8 cellular contexts compared by ENCODE assay signal in the genomic region with DNA sequence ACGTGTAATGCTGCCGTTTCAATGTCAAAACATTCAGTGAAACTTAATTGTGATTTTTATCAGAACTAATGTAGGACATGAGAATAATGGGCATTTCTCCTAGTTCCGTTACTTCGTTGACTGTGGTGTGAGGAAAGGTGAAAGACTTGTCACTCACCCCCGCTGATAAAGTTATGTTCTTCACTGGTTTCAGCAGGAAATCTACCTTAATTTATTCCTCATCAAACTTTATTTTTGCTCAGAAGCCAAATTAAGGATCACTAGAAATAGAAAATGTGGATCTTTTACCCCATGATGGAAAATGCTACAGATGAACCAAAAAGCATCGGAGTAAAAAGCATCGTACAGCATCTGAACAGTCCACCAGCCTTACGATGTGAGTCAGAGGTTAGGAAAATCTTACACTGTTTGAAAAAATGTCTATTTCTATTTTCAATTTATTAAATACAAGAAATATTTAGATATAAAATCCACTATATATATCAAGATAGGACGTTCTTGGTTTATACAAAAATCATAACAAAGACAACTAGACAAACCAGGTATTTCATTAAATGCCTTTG. TPM values are rescaled to one million over a fixed set of nuclear protein-coding genes. Genes with fewer than 3 reads are reported as not detected.
A peak's percentile ranks its signal among the peaks of the same experiment; 100 is the strongest.
DNase-seq lines count a peak whose midpoint lies in the region; ATAC-seq and TF ChIP-seq lines count a peak whose summit lies in the region.

No MANE protein-coding gene starts in this region.

- dilution Hi-C loops in mammary epithelial cell (cut with HindIII; ENCODE audit: low sequenced_read_pairs) = no loop called here

- H3K9ac ChIP-seq in mammary epithelial cell (ENCODE audit: insufficient read depth, low read length) (peak overlapping the region; percentile 65), mesenchymal stem cell (ENCODE audit: low read length) (peak overlapping the region; percentile 98)

- H3K4me2 ChIP-seq in mammary epithelial cell (ENCODE audit: insufficient read depth, low read depth, low read length) (peak overlapping the region; percentile 98), mesenchymal stem cell (ENCODE audit: low read length, poor library complexity, severe bottlenecking) (peak overlapping the region; percentile 71)

- ATAC-seq in HG02623 (IDR thresholded peaks at IDR 0.05; ENCODE audit: unreplicated experiment) = no peak
- no peak for ATAC-seq in HG03045 (IDR thresholded peaks at IDR 0.05; ENCODE audit: unreplicated experiment)

- H4K91ac ChIP-seq in mesenchymal stem cell (ENCODE audit: low read length) = no peak overlapping the region

- peak overlapping the region; percentile 96 for H3K27ac Mint-ChIP-seq in HFFc6

- peak overlapping the region; percentile 66 to 99 (median 96) for H3K4me3 ChIP-seq in mammary epithelial cell (replicated peaks in 1 of 3; ENCODE audit: insufficient read depth in 1 of 3, low read depth in 2 of 3, low read length in 3 of 3)
- peak overlapping the region in 1 of 2 experiments; percentile 83 for H3K4me3 ChIP-seq in mesenchymal stem cell (ENCODE audit: insufficient read depth in 1 of 2, low read depth in 1 of 2, low read length in 2 of 2)

- H3K23ac ChIP-seq in mesenchymal stem cell (ENCODE audit: low read length in 2 of 2) = no peak overlapping the region

- intact Hi-C loops in mammary epithelial cell (cut with micrococcal nuclease) = loop anchor here (2.0 to 10.0 kb wide), 2 partner anchors 66 to 108 kb away; no protein-coding TSS in a partner anchor

- no peak overlapping the region for H3K14ac ChIP-seq in mesenchymal stem cell (ENCODE audit: low read length in 2 of 2)

- no peaks in the 10 kb centered on the region for H3K9me3 ChIP-seq in mammary epithelial cell (replicated peaks; ENCODE audit: insufficient read depth, low read length)
- H3K9me3 ChIP-seq in mesenchymal stem cell (ENCODE audit: control insufficient read depth, low read length) = no peaks in the 10 kb centered on the region

- peaks cover 38% of the 10 kb centered on the region for H3K4me1 Mint-ChIP-seq in HFFc6 (ENCODE audit: low read depth)

- H2BK15ac ChIP-seq in mesenchymal stem cell (ENCODE audit: low read depth, poor library complexity, severe bottlenecking) = no peak overlapping the region

- CTCF ChIA-PET in mammary epithelial cell (lab: Charles Lee; ENCODE audit: low non-redundant PET) = no interaction called here

- peaks cover 3% of the 10 kb centered on the region for H4K20me1 ChIP-seq in mammary epithelial cell (ENCODE audit: insufficient read depth, low read length)

- in situ Hi-C loops in mammary epithelial cell (cut with MboI; ENCODE audit: low sequenced_read_pairs in 2 of 2) = no loop called here

- H3K36me3 ChIP-seq in mammary epithelial cell (ENCODE audit: insufficient read depth, low read length) (no peaks in the 10 kb centered on the region), mesenchymal stem cell (ENCODE audit: control insufficient read depth in 1 of 2, insufficient read depth in 2 of 2, low read depth in 1 of 2, low read length in 2 of 2) (no peaks in the 10 kb centered on the region)

- peak overlapping the region; percentile 8; the same call in 1 of the 2 replicates for H3K4me3 Mint-ChIP-seq in HFFc6

- no peak overlapping the region for H2BK120ac ChIP-seq in mesenchymal stem cell (ENCODE audit: low read depth, low read length)

- H2AFZ ChIP-seq in mammary epithelial cell (ENCODE audit: low read depth, low read length) (peak overlapping the region; percentile 99), mesenchymal stem cell (ENCODE audit: low read depth, low read length) (no peak overlapping the region)

- H3K36me3 Mint-ChIP-seq in HFFc6 (ENCODE audit: low read depth) = peaks cover 7% of the 10 kb centered on the region

- no peak overlapping the region for H3K18ac ChIP-seq in mesenchymal stem cell (ENCODE audit: low read depth in 1 of 2, low read length in 2 of 2)

- H3K9me3 Mint-ChIP-seq in HFFc6 = no peaks in the 10 kb centered on the region

- BruUV-seq in mammary epithelial cell (replicated peaks; lab: Mats Ljungman, UMichigan) = no TSS peak

- H3K4ac ChIP-seq in mesenchymal stem cell (ENCODE audit: low read depth in 1 of 2, low read length in 2 of 2) = peak overlapping the region in 1 of 2 experiments; percentile 51

- H3K27me3 Mint-ChIP-seq in HFFc6 (ENCODE audit: insufficient read depth) = no peaks in the 10 kb centered on the region; the same call in 1 of the 2 replicates

- no peak overlapping the region for H2BK5ac ChIP-seq in mesenchymal stem cell (ENCODE audit: low read depth, low read length, poor library complexity, severe bottlenecking)

- DNase-seq in A172 (ENCODE audit: low spot score) (peak; percentile 11), HFFc6 (no peak), mammary epithelial cell (no peak), mesenchymal stem cell (peak; percentile 24), GM20000 (ENCODE audit: low spot score) (no peak), H4 (ENCODE audit: low spot score) (no peak)

- H3K27ac ChIP-seq in mammary epithelial cell (ENCODE audit: insufficient read depth, low read depth, low read length) (peak overlapping the region; percentile 57), mesenchymal stem cell (ENCODE audit: low read length, poor library complexity, severe bottlenecking) (peak overlapping the region; percentile 87)

- H3K27me3 ChIP-seq in mammary epithelial cell (ENCODE audit: insufficient read depth, low read length) (no peaks in the 10 kb centered on the region), mesenchymal stem cell (ENCODE audit: control insufficient read depth in 1 of 2, insufficient read depth in 1 of 2, low read length in 2 of 2) (no peaks in the 10 kb centered on the region)

- H3K4me1 ChIP-seq in mammary epithelial cell (ENCODE audit: insufficient read depth, low read length) (peaks cover 16% of the 10 kb centered on the region), mesenchymal stem cell (ENCODE audit: control insufficient read depth, insufficient read depth, low read depth, low read length) (peaks cover 1% of the 10 kb centered on the region)

- no peak overlapping the region for H2AK5ac ChIP-seq in mesenchymal stem cell (ENCODE audit: low read length, severe bottlenecking)

- H3K79me1 ChIP-seq in mesenchymal stem cell (replicated peaks; ENCODE audit: low read length, poor library complexity, severe bottlenecking) = no peaks in the 10 kb centered on the region

- no peak overlapping the region for H4K8ac ChIP-seq in mesenchymal stem cell (ENCODE audit: low read length)

- no peak for TF ChIP-seq CTCF in HFFc6 (IDR thresholded peaks at IDR 0.05)
- TF ChIP-seq CTCF in mammary epithelial cell (conservative IDR thresholded peaks at IDR 0.05 in 1 of 2, IDR thresholded peaks at IDR 0.05 in 1 of 2; ENCODE audit: extremely low read depth in 1 of 2, insufficient read depth in 1 of 2, low read depth in 1 of 2, low read length in 2 of 2) = no peak
- no peak for TF ChIP-seq CTCF in GM20000 (IDR thresholded peaks at IDR 0.05; ENCODE audit: extremely low read depth, missing control alignments)

- WGBS in mammary epithelial cell (ENCODE audit: low coverage, missing lambda C conversion rate) = 6% methylated on average over 9 of the region's 9 CpGs
- WGBS in mesenchymal stem cell = 20% methylated on average over 4 of the region's 9 CpGs

- no peak overlapping the region for H2BK12ac ChIP-seq in mesenchymal stem cell (ENCODE audit: low read length in 2 of 2)

- peaks cover 40% of the 10 kb centered on the region for H3K79me2 ChIP-seq in mammary epithelial cell (ENCODE audit: insufficient read depth, low read length)

RNA-seq across cellular contexts. Expression of a gene that starts 1.0 kb away (rescaled TPM):
- total RNA-seq in A172 (2014; rRNA removed; shearing (Covaris generic)) = 24.6 and 30.8 TPM in 2 replicates
- 10 to 100 TPM; 64.8 to 71.7 (median 67.1) TPM for total RNA-seq in HFFc6 (2021; fragmentation: NEBNext Ultra II Directional; extraction: Animal tissue kit (Norgen Biotek cat#: 25700))
- 10 to 100 TPM; 31.8 to 55.9 TPM for total RNA-seq in mammary epithelial cell
- polyA plus RNA-seq in mammary epithelial cell = 9.9 TPM
- 34.8 TPM for polyA minus RNA-seq in mammary epithelial cell
- polyA plus RNA-seq in mesenchymal stem cell (2013, experiment 1 of 2) = 36.5 TPM
- 34.1 TPM for polyA plus RNA-seq in mesenchymal stem cell (2013, experiment 2 of 2)
- 14.4 and 14.9 TPM in 2 replicates for total RNA-seq in H4 (2014; rRNA removed; shearing (Covaris generic))

Comparison
In these comparisons a context has a peak if more than half of its experiments do, and no peak if none do; other contexts are left out.
1. DNase-seq: peak in A172 (single experiment) and mesenchymal stem cell (single experiment); none in HFFc6 (single experiment), mammary epithelial cell (single experiment), GM20000 (single experiment) and H4 (single experiment).